Comparison of ENCODE assay signal across 1 cellular context in genomic region chr6:122399348-122400120, GRCh38.
A peak's percentile ranks its signal among the peaks of the same experiment; 100 is the strongest.
TF ChIP-seq lines count a peak whose summit lies in the region.

Gene HSF2, plus strand, starts transcription at chr6:122399652. Its CDS starts 86 bp downstream, at chr6:122399738.

TF ChIP-seq in GM12878, 131 proteins besides CTCF, POLR2A, EP300 and RAD21 (continued from another document and continues in another):
- peak; percentile 48 for TF ChIP-seq ZNF687 (IDR thresholded peaks at IDR 0.05)
- TF ChIP-seq USF2 (IDR thresholded peaks at IDR 0.05; ENCODE audit: borderline replicate concordance, low read depth, low read length) = peak; percentile 73
- no peak for TF ChIP-seq SIN3A (IDR thresholded peaks at IDR 0.05; ENCODE audit: low read depth, low read length)
- TF ChIP-seq TCF3 (IDR thresholded peaks at IDR 0.05; ENCODE audit: borderline replicate concordance, insufficient read depth, low read depth, low read length) = no peak
- TF ChIP-seq YBX1 (IDR thresholded peaks at IDR 0.05) = no peak
- TF ChIP-seq POLR2AphosphoS5 (IDR thresholded peaks at IDR 0.05; ENCODE audit: low read length) = 0 out of 2 replicates have a peak, but pooled peaks have one; percentile 46
- TF ChIP-seq SRF (IDR thresholded peaks at IDR 0.05; ENCODE audit: low read depth in 2 of 2, low read length in 2 of 2) = 0 out of 4 replicates have a peak, but pooled peaks of 1 of the 2 experiments have one; percentile 4
- TF ChIP-seq RB1 (IDR thresholded peaks at IDR 0.05; ENCODE audit: borderline replicate concordance) = peak; percentile 73; the same call in 1 of the 2 replicates
- TF ChIP-seq MTA2 (IDR thresholded peaks at IDR 0.05; ENCODE audit: low read depth) = no peak
- no peak; the same call in none of the 2 replicates for TF ChIP-seq DPF2 (IDR thresholded peaks at IDR 0.05)
- no peak for TF ChIP-seq RCOR1 (conservative IDR thresholded peaks at IDR 0.05; ENCODE audit: low read depth, low read length)
- TF ChIP-seq ATF3 (IDR thresholded peaks at IDR 0.05; ENCODE audit: borderline replicate concordance, extremely low read depth, low read depth, low read length) = 0 out of 2 replicates have a peak, but pooled peaks have one; percentile 46
- TF ChIP-seq HSF1 (IDR thresholded peaks at IDR 0.05; ENCODE audit: low read depth, low read length) = 0 out of 2 replicates have a peak, but pooled peaks have one; percentile 6
- TF ChIP-seq NR2F1 (conservative IDR thresholded peaks at IDR 0.05) = peak; percentile 40; the same call in 1 of the 2 replicates
- peak; percentile 54; the same call in 1 of the 2 replicates for TF ChIP-seq BACH1 (IDR thresholded peaks at IDR 0.05; ENCODE audit: borderline replicate concordance)
- TF ChIP-seq TAF1 (IDR thresholded peaks at IDR 0.05; ENCODE audit: borderline replicate concordance, low read depth, low read length) = peak; percentile 38; the same call in 1 of the 2 replicates
- TF ChIP-seq IRF5 (IDR thresholded peaks at IDR 0.05; ENCODE audit: borderline replicate concordance) = no peak
- peak; percentile 22 for TF ChIP-seq MXI1 (IDR thresholded peaks at IDR 0.05; ENCODE audit: low read depth, low read length)
- peak; percentile 31; the same call in 1 of the 2 replicates for TF ChIP-seq NBN (IDR thresholded peaks at IDR 0.05)
- TF ChIP-seq HDGF (IDR thresholded peaks at IDR 0.05) = 0 out of 2 replicates have a peak, but pooled peaks have one; percentile 45
- peak; percentile 52 for TF ChIP-seq PBX3 (IDR thresholded peaks at IDR 0.05; ENCODE audit: insufficient replicate concordance, low read depth, low read length)
- peak; percentile 58 for TF ChIP-seq IKZF1 (conservative IDR thresholded peaks at IDR 0.05)
- TF ChIP-seq FOS (IDR thresholded peaks at IDR 0.05; ENCODE audit: borderline replicate concordance, extremely low read depth, insufficient read length) = peak; percentile 79
- TF ChIP-seq NRF1 (conservative IDR thresholded peaks at IDR 0.05; ENCODE audit: low read depth, low read length) = peak; percentile 43; the same call in 1 of the 2 replicates
- TF ChIP-seq IRF3 (IDR thresholded peaks at IDR 0.05) = peak; percentile 62
- TF ChIP-seq E2F8 (IDR thresholded peaks at IDR 0.05; ENCODE audit: low read depth, partially characterized antibody) = no peak
- TF ChIP-seq GATAD2B (conservative IDR thresholded peaks at IDR 0.05; ENCODE audit: low read depth) = peak; percentile 95
- no peak for TF ChIP-seq ZBTB40 (IDR thresholded peaks at IDR 0.05; ENCODE audit: borderline replicate concordance)
- TF ChIP-seq ZNF217 (IDR thresholded peaks at IDR 0.05) = peak; percentile 68; the same call in 1 of the 2 replicates
- TF ChIP-seq ASH2L (IDR thresholded peaks at IDR 0.05; ENCODE audit: borderline replicate concordance, low read depth) = peak; percentile 82; the same call in 1 of the 2 replicates
- TF ChIP-seq SMARCA5 (IDR thresholded peaks at IDR 0.05) = peak; percentile 75; the same call in 1 of the 2 replicates
- TF ChIP-seq NKRF (conservative IDR thresholded peaks at IDR 0.05) = peak; percentile 76
- TF ChIP-seq MLLT1 (IDR thresholded peaks at IDR 0.05) = no peak
- no peak for TF ChIP-seq RUNX3 (IDR thresholded peaks at IDR 0.05; ENCODE audit: low read length)
